Comparison of ENCODE assay signal across 8 cellular contexts in genomic region chr6:21987501-21987957, GRCh38.
A peak's percentile ranks its signal among the peaks of the same experiment; 100 is the strongest.
DNase-seq lines count a peak whose midpoint lies in the region; ATAC-seq and TF ChIP-seq lines count a peak whose summit lies in the region.

No MANE protein-coding gene starts in this region.

- peaks cover 15 to 16% of the 10 kb centered on the region in 2 donors for H3K4me1 Mint-ChIP-seq in immature natural killer cell

- H3K79me2 ChIP-seq in smooth muscle cell (ENCODE audit: low read depth), result no peaks in the 10 kb centered on the region

- H3K27ac Mint-ChIP-seq in immature natural killer cell, result peak overlapping the region in 2 of 6 donors; percentile 27 to 66

- WGBS in smooth muscle cell (ENCODE audit: low lambda C conversion rate), result 16% methylated on average over 9 of the region's 9 CpGs

- ATAC-seq in GM21786 (IDR thresholded peaks at IDR 0.05; ENCODE audit: unreplicated experiment), result peak; percentile 84

- H3K27ac ChIP-seq in smooth muscle cell (ENCODE audit: low read depth), result peak overlapping the region; percentile 74

- H3K4me3 Mint-ChIP-seq in immature natural killer cell, result peak overlapping the region; percentile 7 to 63 (median 51)

- peaks cover 0 to 2% (median 0%) of the 10 kb centered on the region in 3 donors for H3K27me3 Mint-ChIP-seq in immature natural killer cell (ENCODE audit: low read depth in 3 of 3)

- intact Hi-C loops in posterior cingulate gyrus (cut with DNase I), result no loop called here

- no peaks in the 10 kb centered on the region for H3K9me3 ChIP-seq in smooth muscle cell (replicated peaks; ENCODE audit: low read depth)

- H3K36me3 Mint-ChIP-seq in immature natural killer cell, result no peaks in the 10 kb centered on the region

- no peaks in the 10 kb centered on the region for H3K9me3 Mint-ChIP-seq in immature natural killer cell

- H3K4me3 ChIP-seq in LNCaP clone FGC (ENCODE audit: low read depth, low read length) (no peak overlapping the region; the same call in 1 of the 2 replicates), smooth muscle cell (peak overlapping the region; percentile 30)

- H3K4me1 ChIP-seq in smooth muscle cell (ENCODE audit: low read depth), result peaks cover 5% of the 10 kb centered on the region

- no peaks in the 10 kb centered on the region for H4K20me1 ChIP-seq in smooth muscle cell (ENCODE audit: low read depth)

- no peak overlapping the region for H2AFZ ChIP-seq in smooth muscle cell (ENCODE audit: low read depth)

- DNase-seq in GM04503 (ENCODE audit: low read depth) (peak; percentile 24), LNCaP clone FGC (ENCODE audit: low read depth) (peak; percentile 59), astrocyte of the hippocampus (ENCODE audit: low read depth, low spot score) (peak; percentile 92), immature natural killer cell (peak; percentile 1 to 20 (median 2)), smooth muscle cell (lab: John Stamatoyannopoulos, UW; ENCODE audit: unreplicated experiment) (no peak), posterior cingulate gyrus (no peak), NCI-H1436 (lab: John Stamatoyannopoulos, UW) (no peak)

- no peaks in the 10 kb centered on the region for H3K27me3 ChIP-seq in smooth muscle cell (ENCODE audit: low read depth)

- no peak overlapping the region for H3K9ac ChIP-seq in smooth muscle cell (ENCODE audit: low read depth)

- peaks cover 10% of the 10 kb centered on the region for H3F3A ChIP-seq in smooth muscle cell (ENCODE audit: low read depth)

- H3K4me2 ChIP-seq in smooth muscle cell, result peak overlapping the region; percentile 73

- TF ChIP-seq CTCF in LNCaP clone FGC (IDR thresholded peaks at IDR 0.05; ENCODE audit: control insufficient read depth, extremely low read depth, insufficient read depth) (no peak), smooth muscle cell (IDR thresholded peaks at IDR 0.05; ENCODE audit: borderline replicate concordance, insufficient read depth, poor library complexity, severe bottlenecking) (no peak)

- no peaks in the 10 kb centered on the region for H3K36me3 ChIP-seq in smooth muscle cell (ENCODE audit: low read depth)

Comparison
In these comparisons a context has a peak if more than half of its experiments do, and no peak if none do; other contexts are left out.
1. DNase-seq: peak in GM04503 (single experiment), LNCaP clone FGC (single experiment), astrocyte of the hippocampus (single experiment) and immature natural killer cell (3 of 3); none in smooth muscle cell (single experiment), posterior cingulate gyrus (0 of 10) and NCI-H1436 (single experiment).